In the genomic region with DNA sequence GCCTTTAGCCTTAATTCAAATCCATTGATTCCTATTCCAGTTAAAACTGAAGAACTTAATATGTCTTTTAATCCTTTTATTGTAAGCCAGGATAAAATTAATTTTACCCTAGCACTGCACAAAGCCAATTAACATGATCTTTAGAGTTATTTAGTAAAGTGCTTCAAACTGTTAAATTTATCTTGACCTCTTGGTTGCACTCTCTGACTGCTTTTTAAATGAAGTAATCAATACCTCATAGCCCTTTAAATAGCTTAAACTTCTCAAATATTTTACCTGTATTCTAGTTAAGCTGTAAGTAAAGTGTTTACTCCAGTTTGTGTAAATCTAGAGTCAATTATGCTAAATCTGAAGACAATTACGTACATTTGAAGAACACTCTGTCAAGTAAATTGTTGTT, we compare ENCODE assay signal across 28 cellular contexts.
"Had no signal": no experiment of that assay in that cellular context is flagged by ENCODE, and none has a peak within 500 bp of the region (broad histone marks: within the 10 kb centered on the region; RNA-seq: fewer than 3 reads in every experiment).

No MANE protein-coding gene starts in this region.

- H3K4me3 ChIP-seq: PC-9 had no signal

- DNase-seq: activated CD4-positive, alpha-beta memory T cell treated with anti-CD3 and anti-CD28 coated beads, Interleukin-2, amount 10 ng/mL, durations not matched to agents 7 days and 5 days; activated CD4-positive, alpha-beta T cell treated with anti-CD3 and anti-CD28 coated beads for 1 hour; activated CD4-positive, alpha-beta T cell treated with anti-CD3 and anti-CD28 coated beads for 48 hours; activated CD4-positive, CD25-positive, alpha-beta regulatory T cell; activated CD8-positive, alpha-beta memory T cell treated with anti-CD3 and anti-CD28 coated beads for 24 hours; activated CD8-positive, alpha-beta memory T cell treated with anti-CD3 and anti-CD28 coated beads, Interleukin-2, amount 10 ng/mL, durations not matched to agents 7 days and 5 days; activated CD8-positive, alpha-beta memory T cell treated with anti-CD3 and anti-CD28 coated beads, Interleukin-2, amount 50 U/mL, for 48 hours; activated effector memory CD4-positive, alpha-beta T cell treated with Interleukin-2 at 50 U/mL for 16 hours; activated naive CD4-positive, alpha-beta T cell treated with anti-CD3 and anti-CD28 coated beads, Interleukin-2, amount 10 ng/mL, durations not matched to agents 7 days and 5 days; activated naive CD8-positive, alpha-beta T cell treated with anti-CD3 and anti-CD28 coated beads, Interleukin-2, amount 50 U/mL, for 24 hours; activated T-cell treated with anti-CD3 and anti-CD28 coated beads, Interleukin-2, amount 50 U/mL, for 48 hours; anterior cingulate cortex; caudate nucleus; cerebellar nuclear complex; Karpas-422; KBM-7; NCI-H1105; NCI-H1417 treated with DMSO at 0.1 percent for 48 hours; NCI-H187 treated with DMSO at 0.1 percent for 48 hours; NCI-H2081; NCI-H226; NCI-H446 treated with DMSO at 0.1 percent for 48 hours; NCI-H524; PC-9; T1000; WERI-Rb-1 had no signal

- H3K27ac ChIP-seq: PC-9, RWPE1, WERI-Rb-1 had no signal

- FAIRE-seq: bronchial epithelial cell had no signal

- H3K4me2 ChIP-seq: PC-9 had no signal

- H3K36me3 ChIP-seq: WERI-Rb-1 had no signal
